ENCODE assay signal across 24 cellular contexts in the genomic region with DNA sequence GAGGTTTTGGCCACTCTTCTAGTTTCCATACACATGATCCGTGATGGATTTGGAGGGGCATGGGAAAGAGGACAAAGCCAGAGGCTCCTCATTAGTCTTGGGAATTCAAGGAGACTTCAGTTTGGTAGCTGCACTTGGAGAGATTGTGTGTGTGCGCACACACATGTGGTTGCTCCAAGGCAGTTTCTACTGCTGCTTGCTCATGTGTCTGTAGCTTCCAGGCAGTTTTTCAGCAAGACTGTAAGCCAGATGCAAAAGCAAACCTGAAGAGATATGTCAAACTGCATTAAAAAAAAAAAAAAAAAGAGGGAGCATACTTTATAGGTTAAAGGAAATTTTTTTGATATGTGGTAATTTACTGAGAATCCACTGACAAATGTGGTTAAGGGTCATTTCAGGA.
"Had no signal": no experiment of that assay in that cellular context is flagged by ENCODE, and none has a peak within 500 bp of the region (broad histone marks: within the 10 kb centered on the region; RNA-seq: fewer than 3 reads in every experiment).

No MANE protein-coding gene starts in this region.

- H3K4me3 Mint-ChIP-seq: IgD-negative memory B cell had no signal

- H3K27me3 ChIP-seq: SJCRH30 had no signal

- H3K36me3 Mint-ChIP-seq: IgD-negative memory B cell had no signal

- FAIRE-seq: HTR-8/SVneo, K562, RCC 7860 had no signal

- H3K27ac ChIP-seq: HL-60, KMS-11, RWPE1, SJCRH30 had no signal

- H3K4me2 ChIP-seq: KMS-11 had no signal

- H3K4me1 ChIP-seq: SJCRH30 had no signal

- ATAC-seq: K562, SK-N-SH treated with all-trans-retinoic acid at 6 μM for 48 hours had no signal

- H3K36me3 ChIP-seq: SJCRH30 had no signal

- H3K9ac ChIP-seq: KMS-11 had no signal

- H3K4me3 ChIP-seq: K562, SJCRH30 had no signal

- DNase-seq: Kasumi-1, MM.1S, NCI-H1092 treated with DMSO at 0.1 percent for 48 hours, NCI-H1436, NCI-H187, NCI-H2029, NCI-H2081 treated with DMSO at 0.1 percent for 48 hours, NCI-H2171, NCI-H226, NCI-H446, NCI-H510A, NCI-H524 treated with DMSO at 0.1 percent for 48 hours, NCI-H69, NCI-H774, SHP77 treated with DMSO at 0.1 percent for 48 hours, SJCRH30 had no signal

- H3K9me3 ChIP-seq: SJCRH30 had no signal

- H3K4me1 Mint-ChIP-seq: IgD-negative memory B cell had no signal

- H3K27ac Mint-ChIP-seq: IgD-negative memory B cell had no signal
